In the genomic region with DNA sequence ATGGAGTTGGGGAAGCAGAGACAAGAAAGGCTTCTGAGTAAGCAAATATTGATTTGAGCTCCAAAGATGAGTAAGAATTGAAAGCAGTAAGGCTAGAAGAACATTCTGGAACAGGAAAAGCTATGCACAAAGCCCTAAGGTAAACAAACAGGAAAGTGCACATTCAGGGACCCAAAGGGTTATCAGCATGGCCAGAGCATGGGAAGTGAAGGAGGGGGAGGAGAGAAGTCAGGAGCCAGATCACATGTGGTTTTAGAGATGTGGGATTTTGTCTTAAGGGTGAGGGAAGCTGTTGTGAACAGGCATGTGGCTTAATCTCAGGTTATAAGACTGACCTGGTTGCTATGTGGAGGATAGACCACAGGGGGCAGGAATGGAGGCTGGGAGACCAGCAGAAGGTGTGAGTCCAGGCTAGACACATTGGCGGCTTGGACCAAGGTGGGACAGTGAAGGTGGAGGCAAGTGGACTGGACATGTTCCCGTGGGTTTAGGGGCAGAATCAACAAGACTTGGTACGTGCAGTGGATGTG, we compare ENCODE assay signal across 1 cellular context.
TF ChIP-seq lines count a peak whose summit lies in the region.

No MANE protein-coding gene starts in this region.

TF ChIP-seq in IMR-90, 13 proteins besides CTCF, POLR2A, EP300 and RAD21 (continued from another document):
- TF ChIP-seq MXI1 (IDR thresholded peaks at IDR 0.05; ENCODE audit: borderline replicate concordance, low read depth, low read length) (no peak), RFX5 (IDR thresholded peaks at IDR 0.05; ENCODE audit: low read depth, low read length) (no peak), RCOR1 (IDR thresholded peaks at IDR 0.05; ENCODE audit: insufficient replicate concordance, low read length) (no peak), SMC3 (IDR thresholded peaks at IDR 0.05; ENCODE audit: low read depth, low read length) (no peak), BHLHE40 (IDR thresholded peaks at IDR 0.05; ENCODE audit: low read depth, low read length) (no peak), CEBPB (IDR thresholded peaks at IDR 0.05; ENCODE audit: low read depth, low read length) (no peak), NFE2L2 (IDR thresholded peaks at IDR 0.05; ENCODE audit: low read depth, low read length) (no peak), MAFK (IDR thresholded peaks at IDR 0.05; ENCODE audit: low read depth, low read length) (no peak), MAZ (IDR thresholded peaks at IDR 0.05; ENCODE audit: borderline replicate concordance, low read depth, low read length) (no peak), FOS (IDR thresholded peaks at IDR 0.05; ENCODE audit: low read depth, low read length) (no peak)
- TF ChIP-seq, protein P1, sequence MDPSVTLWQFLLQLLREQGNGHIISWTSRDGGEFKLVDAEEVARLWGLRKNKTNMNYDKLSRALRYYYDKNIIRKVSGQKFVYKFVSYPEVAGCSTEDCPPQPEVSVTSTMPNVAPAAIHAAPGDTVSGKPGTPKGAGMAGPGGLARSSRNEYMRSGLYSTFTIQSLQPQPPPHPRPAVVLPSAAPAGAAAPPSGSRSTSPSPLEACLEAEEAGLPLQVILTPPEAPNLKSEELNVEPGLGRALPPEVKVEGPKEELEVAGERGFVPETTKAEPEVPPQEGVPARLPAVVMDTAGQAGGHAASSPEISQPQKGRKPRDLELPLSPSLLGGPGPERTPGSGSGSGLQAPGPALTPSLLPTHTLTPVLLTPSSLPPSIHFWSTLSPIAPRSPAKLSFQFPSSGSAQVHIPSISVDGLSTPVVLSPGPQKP (IDR thresholded peaks at IDR 0.05; ENCODE audit: borderline replicate concordance, low read depth, low read length), result no peak
- TF ChIP-seq, protein P2, sequence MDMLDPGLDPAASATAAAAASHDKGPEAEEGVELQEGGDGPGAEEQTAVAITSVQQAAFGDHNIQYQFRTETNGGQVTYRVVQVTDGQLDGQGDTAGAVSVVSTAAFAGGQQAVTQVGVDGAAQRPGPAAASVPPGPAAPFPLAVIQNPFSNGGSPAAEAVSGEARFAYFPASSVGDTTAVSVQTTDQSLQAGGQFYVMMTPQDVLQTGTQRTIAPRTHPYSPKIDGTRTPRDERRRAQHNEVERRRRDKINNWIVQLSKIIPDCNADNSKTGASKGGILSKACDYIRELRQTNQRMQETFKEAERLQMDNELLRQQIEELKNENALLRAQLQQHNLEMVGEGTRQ (IDR thresholded peaks at IDR 0.05; ENCODE audit: low read depth, low read length), result no peak
TF ChIP-seq in IMR-90: peak in this region for 0.
